Comparison of ENCODE assay signal across 8 cellular contexts in the genomic region with DNA sequence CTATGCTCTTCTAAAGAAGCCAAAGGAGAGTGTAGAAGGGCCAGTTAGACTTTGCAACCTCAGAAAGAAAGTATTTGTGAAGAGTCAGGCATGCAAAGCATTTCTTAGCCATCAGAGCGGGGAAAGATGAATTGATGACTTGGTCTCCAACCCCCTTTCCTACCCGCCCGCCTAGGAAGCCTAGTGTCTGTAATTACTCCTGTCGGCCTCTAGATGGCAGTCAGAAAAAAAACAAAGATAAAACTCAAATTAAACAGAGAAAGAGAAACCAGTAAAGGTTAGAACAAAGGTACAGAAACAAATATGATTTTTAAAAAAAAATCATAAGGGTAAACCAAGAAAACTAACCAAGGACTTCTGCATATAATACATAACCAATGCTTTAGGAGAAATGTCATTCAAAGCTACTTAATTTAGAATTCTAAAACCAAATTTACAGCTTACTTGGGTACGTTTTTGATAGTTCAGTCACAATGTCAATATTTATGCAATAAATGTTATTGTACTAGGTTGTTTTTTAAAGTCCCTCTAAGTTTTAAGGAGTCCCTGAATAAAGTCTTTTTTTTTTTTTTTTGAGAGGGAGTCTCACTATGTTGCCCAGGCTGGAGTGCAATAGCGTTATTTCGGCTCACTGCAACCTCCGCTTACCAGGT.
A peak's percentile ranks its signal among the peaks of the same experiment; 100 is the strongest.
DNase-seq lines count a peak whose midpoint lies in the region; ATAC-seq and TF ChIP-seq lines count a peak whose summit lies in the region.

No MANE protein-coding gene starts in this region.

- no peak overlapping the region for H3K4me3 ChIP-seq in HCT116 (replicated peaks in 1 of 2; ENCODE audit: low read depth in 1 of 2, low read length in 2 of 2)
- H3K4me3 ChIP-seq in OCI-LY7 (ENCODE audit: low read depth, low read length, poor library complexity, severe bottlenecking) = no peak overlapping the region
- H3K4me3 ChIP-seq in endocrine pancreas (ENCODE audit: control insufficient read depth, insufficient read depth, low read length) = peak overlapping the region; percentile 66

- no peaks in the 10 kb centered on the region for H3K9me2 ChIP-seq in HCT116 (ENCODE audit: insufficient read depth)
- H3K9me2 ChIP-seq in OCI-LY7 (ENCODE audit: insufficient read depth, low read length) = no peaks in the 10 kb centered on the region

- no peaks in the 10 kb centered on the region for H4K20me1 ChIP-seq in HCT116 (ENCODE audit: insufficient read depth)
- H4K20me1 ChIP-seq in OCI-LY7 (ENCODE audit: insufficient read depth, low read length) = no peaks in the 10 kb centered on the region

- CTCF ChIA-PET in activated CD4-positive, alpha-beta T cell treated with anti-CD3 and anti-CD28 coated beads for 36 hours (lab: Charles Lee) = interaction anchor here (0.6 to 1.6 kb wide), 13 partner anchors 9 to 1373 kb away, joined by 3 to 7 read pairs (median 3); no protein-coding TSS in a partner anchor
- CTCF ChIA-PET in HCT116 (lab: Charles Lee) = interaction anchor here (0.7 to 0.9 kb wide), 3 partner anchors 9 to 34 kb away, joined by 3 to 4 read pairs (median 3); no protein-coding TSS in a partner anchor
- CTCF ChIA-PET in OCI-LY7 (lab: Charles Lee; ENCODE audit: unreplicated experiment) = no interaction called here

- H3K36me3 Mint-ChIP-seq in activated CD4-positive, alpha-beta T cell treated with anti-CD3 and anti-CD28 coated beads for 36 hours (ENCODE audit: low read depth) = no peaks in the 10 kb centered on the region
- H3K36me3 Mint-ChIP-seq in naive thymus-derived CD8-positive, alpha-beta T cell = no peaks in the 10 kb centered on the region

- no peak overlapping the region for H3K4me3 Mint-ChIP-seq in activated CD4-positive, alpha-beta T cell treated with anti-CD3 and anti-CD28 coated beads for 36 hours
- no peak overlapping the region for H3K4me3 Mint-ChIP-seq in naive thymus-derived CD8-positive, alpha-beta T cell

- H3K79me2 ChIP-seq in HCT116 (ENCODE audit: insufficient read depth, low read length) (no peaks in the 10 kb centered on the region), OCI-LY7 (ENCODE audit: insufficient read depth, low read depth, low read length) (no peaks in the 10 kb centered on the region)

- peak; percentile 49; the same call in 1 of the 2 replicates for TF ChIP-seq RAD21 in HCT116 (IDR thresholded peaks at IDR 0.05; ENCODE audit: low read depth)

- peaks cover 4% of the 10 kb centered on the region for H3K27me3 Mint-ChIP-seq in activated CD4-positive, alpha-beta T cell treated with anti-CD3 and anti-CD28 coated beads for 36 hours
- H3K27me3 Mint-ChIP-seq in naive thymus-derived CD8-positive, alpha-beta T cell = peaks cover 0 to 6% (median 2%) of the 10 kb centered on the region in 5 donors

- H3K4me1 ChIP-seq in HCT116 (ENCODE audit: control insufficient read depth in 1 of 2, insufficient read depth in 2 of 2, low read length in 2 of 2) = no peaks in the 10 kb centered on the region; a peak in 1 of 4 replicates
- no peaks in the 10 kb centered on the region for H3K4me1 ChIP-seq in OCI-LY7 (ENCODE audit: insufficient read depth, low read length, poor library complexity, severe bottlenecking)
- no peaks in the 10 kb centered on the region for H3K4me1 ChIP-seq in endocrine pancreas (ENCODE audit: control insufficient read depth, insufficient read depth, low read length)

- intact Hi-C loops in activated CD4-positive, alpha-beta T cell treated with anti-CD3 and anti-CD28 coated beads for 36 hours (cut with DNase I, micrococcal nuclease) = loop anchor here (1.0 to 2.0 kb wide), 3 partner anchors 62 to 110 kb away; no protein-coding TSS in a partner anchor
- intact Hi-C loops in HCT116 (cut with micrococcal nuclease) = no loop called here
- intact Hi-C loops in OCI-LY7 (cut with micrococcal nuclease; ENCODE audit: unreplicated experiment) = loop anchor here (5.0 kb wide), 1 partner anchor 111 kb away; no protein-coding TSS in a partner anchor

- no peaks in the 10 kb centered on the region for H3K4me1 Mint-ChIP-seq in activated CD4-positive, alpha-beta T cell treated with anti-CD3 and anti-CD28 coated beads for 36 hours
- H3K4me1 Mint-ChIP-seq in naive thymus-derived CD8-positive, alpha-beta T cell = peaks cover 0 to 3% (median 0%) of the 10 kb centered on the region in 4 donors

- POLR2A ChIA-PET in activated CD4-positive, alpha-beta T cell treated with anti-CD3 and anti-CD28 coated beads for 36 hours (lab: Charles Lee) = no interaction called here
- POLR2A ChIA-PET in HCT116 (lab: Charles Lee) = no interaction called here
- POLR2A ChIA-PET in OCI-LY7 (lab: Charles Lee) = interaction anchor here (0.6 to 0.7 kb wide), 3 partner anchors 47 to 354 kb away, joined by 3 to 4 read pairs (median 4); no protein-coding TSS in a partner anchor
- POLR2A ChIA-PET in naive thymus-derived CD8-positive, alpha-beta T cell (lab: Charles Lee) = no interaction called here

- RAD21 ChIA-PET in HCT116 (lab: Charles Lee; ENCODE audit: low non-redundant PET in 1 of 2, low total read pairs in 2 of 2, uncharacterized antibody in 2 of 2, unreplicated experiment in 2 of 2) = no interaction called here

- H3K9me3 ChIP-seq in HCT116 (ENCODE audit: control insufficient read depth in 1 of 2, insufficient read depth in 1 of 2, low read depth in 1 of 2, low read length in 2 of 2) (0 out of 4 replicates have a peak, but pooled peaks cover 0 to 3% of the 10 kb centered on the region in 2 experiments), OCI-LY7 (ENCODE audit: low read length) (no peaks in the 10 kb centered on the region), endocrine pancreas (ENCODE audit: control insufficient read depth, low read length) (no peaks in the 10 kb centered on the region)

- TF ChIP-seq CTCF in HCT116 (IDR thresholded peaks at IDR 0.05 in 2 of 3, conservative IDR thresholded peaks at IDR 0.05 in 1 of 3; ENCODE audit: borderline replicate concordance in 1 of 3, insufficient read depth in 1 of 3, low read depth in 2 of 3, low read length in 2 of 3) = peak; percentile 56 to 69 (median 65); a peak in 5 of 6 replicates
- TF ChIP-seq CTCF in OCI-LY7 (conservative IDR thresholded peaks at IDR 0.05; ENCODE audit: low read length) = peak; percentile 86

- H3K27ac Mint-ChIP-seq in activated CD4-positive, alpha-beta T cell treated with anti-CD3 and anti-CD28 coated beads for 36 hours = no peak overlapping the region
- no peak overlapping the region for H3K27ac Mint-ChIP-seq in naive thymus-derived CD8-positive, alpha-beta T cell

- no peaks in the 10 kb centered on the region for H3K9me3 Mint-ChIP-seq in activated CD4-positive, alpha-beta T cell treated with anti-CD3 and anti-CD28 coated beads for 36 hours (ENCODE audit: low read depth)
- no peaks in the 10 kb centered on the region for H3K9me3 Mint-ChIP-seq in naive thymus-derived CD8-positive, alpha-beta T cell

- no peak overlapping the region for H3K27ac ChIP-seq in HCT116 (ENCODE audit: low read depth, low read length)
- no peak overlapping the region for H3K27ac ChIP-seq in OCI-LY7 (ENCODE audit: low read depth, low read length, poor library complexity, severe bottlenecking)

- no TSS peak for BruUV-seq in HCT116 (replicated peaks; lab: Mats Ljungman, UMichigan)
- no TSS peak for BruUV-seq in OCI-LY7 (replicated peaks; lab: Mats Ljungman, UMichigan)

- peak overlapping the region; percentile 86 for H2AFZ ChIP-seq in HCT116 (ENCODE audit: low read depth, low read length, poor library complexity, severe bottlenecking)
- no peak overlapping the region for H2AFZ ChIP-seq in OCI-LY7 (ENCODE audit: low read length)

- peak; percentile 33 for DNase-seq in activated CD4-positive, alpha-beta T cell treated with anti-CD3 and anti-CD28 coated beads for 36 hours
- DNase-seq in activated CD4-positive, alpha-beta T cell treated with anti-CD3 and anti-CD28 coated beads, Interleukin-2, amount 50 U/mL, for 1 hour = no peak
- DNase-seq in HCT116 (ENCODE audit: low read depth, low spot score) = no peak
- peak; percentile 35 for DNase-seq in OCI-LY7 (ENCODE audit: low spot score)
- peak in 3 of 10 donors; percentile 41 to 44 (median 44) for DNase-seq in naive thymus-derived CD8-positive, alpha-beta T cell
- DNase-seq in stimulated activated CD8-positive, alpha-beta memory T cell treated with anti-CD3 and anti-CD28 coated beads, Interleukin-4, amount 100 ng/mL, for 48 hours = no peak

- H3K4me2 ChIP-seq in HCT116 (ENCODE audit: low read length) (peak overlapping the region; percentile 49), OCI-LY7 (ENCODE audit: low read length) (no peak overlapping the region)

- H3K9ac ChIP-seq in HCT116 (ENCODE audit: low read length) (no peak overlapping the region), endocrine pancreas (ENCODE audit: control insufficient read depth, insufficient read depth, low read length) (no peak overlapping the region)

- no peaks in the 10 kb centered on the region for H3K36me3 ChIP-seq in HCT116 (ENCODE audit: control insufficient read depth in 1 of 2, insufficient read depth in 2 of 2, low read length in 2 of 2)
- H3K36me3 ChIP-seq in OCI-LY7 (ENCODE audit: insufficient read depth, low read length) = no peaks in the 10 kb centered on the region
- H3K36me3 ChIP-seq in endocrine pancreas (ENCODE audit: control insufficient read depth, insufficient read depth, low read length) = no peaks in the 10 kb centered on the region

- peak; percentile 49 for ATAC-seq in activated CD4-positive, alpha-beta T cell treated with anti-CD3 and anti-CD28 coated beads for 36 hours
- peak; percentile 84 for ATAC-seq in HCT116
- peak; percentile 50 to 58 for ATAC-seq in naive thymus-derived CD8-positive, alpha-beta T cell
- no peak for ATAC-seq in GM18520 (IDR thresholded peaks at IDR 0.05; ENCODE audit: unreplicated experiment)

- H3K27me3 ChIP-seq in HCT116 (ENCODE audit: insufficient read depth, low read length) (no peaks in the 10 kb centered on the region), endocrine pancreas (ENCODE audit: control insufficient read depth, insufficient read depth, low read length) (no peaks in the 10 kb centered on the region)

- no peak for TF ChIP-seq POLR2A in HCT116 (IDR thresholded peaks at IDR 0.05; ENCODE audit: borderline replicate concordance, extremely low read depth, insufficient read depth, insufficient read length)

TF ChIP-seq in HCT116, 20 proteins besides CTCF, POLR2A, EP300 and RAD21 (continues in another document):
- TF ChIP-seq TCF7L2 (IDR thresholded peaks at IDR 0.05; ENCODE audit: borderline replicate concordance, extremely low read depth, insufficient read depth, insufficient read length) (no peak), CEBPB (IDR thresholded peaks at IDR 0.05; ENCODE audit: low read depth) (no peak), CBX3 (IDR thresholded peaks at IDR 0.05; ENCODE audit: low read depth) (no peak), EZH2phosphoT487 (IDR thresholded peaks at IDR 0.05; ENCODE audit: borderline replicate concordance) (no peak)

Comparison
In these comparisons a context has a peak if more than half of its experiments do, and no peak if none do; other contexts are left out.
1. DNase-seq: peak in activated CD4-positive, alpha-beta T cell treated with anti-CD3 and anti-CD28 coated beads for 36 hours (single experiment) and OCI-LY7 (single experiment); none in activated CD4-positive, alpha-beta T cell treated with anti-CD3 and anti-CD28 coated beads, Interleukin-2, amount 50 U/mL, for 1 hour (single experiment), HCT116 (single experiment) and stimulated activated CD8-positive, alpha-beta memory T cell treated with anti-CD3 and anti-CD28 coated beads, Interleukin-4, amount 100 ng/mL, for 48 hours (single experiment).